In the genomic region with DNA sequence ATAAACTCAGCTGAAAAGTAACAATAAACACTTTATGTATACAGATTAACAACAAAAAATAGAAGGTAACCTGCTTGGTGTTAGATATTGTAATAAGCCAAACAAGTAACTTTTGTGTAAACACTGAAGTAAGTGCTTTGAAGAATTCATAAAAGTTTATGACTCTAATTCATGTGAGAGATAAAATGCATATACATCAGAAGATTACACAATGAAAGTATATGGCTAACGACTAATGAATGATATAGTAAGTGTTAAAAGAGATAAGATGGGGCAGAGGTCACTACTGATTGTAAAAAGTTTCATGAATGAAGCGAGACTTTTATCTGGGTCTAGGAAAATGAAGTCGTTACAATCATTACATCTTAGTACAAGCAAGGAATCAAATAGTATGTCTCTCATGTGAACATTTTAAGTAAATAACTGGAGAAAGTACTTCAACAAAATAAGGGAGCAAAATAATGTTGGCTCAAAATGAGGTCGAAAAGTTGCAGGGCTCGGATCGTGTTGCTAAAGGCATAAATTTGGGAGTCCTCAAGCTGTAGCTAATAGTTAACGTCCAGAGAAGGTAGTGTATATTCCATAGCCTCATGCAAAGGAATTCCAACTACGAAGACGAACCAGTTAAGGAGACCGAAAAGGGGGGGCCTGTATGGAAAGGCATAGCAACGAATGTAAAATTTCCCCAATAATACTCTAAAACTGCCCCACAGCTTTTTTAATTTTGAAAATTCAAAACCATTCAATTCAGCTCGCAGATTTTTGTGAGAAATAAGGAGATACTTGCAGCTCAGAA, we compare ENCODE assay signal across 8 cellular contexts. TPM values are rescaled to one million over a fixed set of nuclear protein-coding genes. Genes with fewer than 3 reads are reported as not detected.
DNase-seq lines count a peak whose midpoint lies in the region; ATAC-seq, FAIRE-seq and TF ChIP-seq lines count a peak whose summit lies in the region.

No MANE protein-coding gene starts in this region.

- no peaks in the 10 kb centered on the region for H3K9me3 Mint-ChIP-seq in IgD-negative memory B cell

- peak overlapping the region; percentile 24 for H3K4ac ChIP-seq in mesendoderm (ENCODE audit: low read depth, low read length)

- no peak overlapping the region for H2BK120ac ChIP-seq in mesendoderm (ENCODE audit: low read depth, low read length)

- H3K27ac ChIP-seq in mesendoderm (ENCODE audit: low read depth, low read length) (peak overlapping the region; percentile 97), aorta (ENCODE audit: low read depth in 1 of 2, low read length in 2 of 2) (peak overlapping the region in 1 of 2 donors; percentile 14)

- WGBS in mesendoderm (ENCODE audit: extremely low coverage, insufficient coverage, low lambda C conversion rate), result no CpG with 5 or more reads among the region's 12 CpGs
- 5 to 6% methylated on average over 12 of the region's 12 CpGs for WGBS in aorta, 2 donors

- FAIRE-seq in bronchial epithelial cell (lab: Jason Lieb, UNC), result no peak

- peak overlapping the region; percentile 90 for H2AK5ac ChIP-seq in mesendoderm (ENCODE audit: low read length)

- peak overlapping the region; percentile 85 for H3K4me2 ChIP-seq in mesendoderm (ENCODE audit: low read length)

- H3K4me1 ChIP-seq in mesendoderm (ENCODE audit: control insufficient read depth, low read depth, low read length) (no peaks in the 10 kb centered on the region), aorta (ENCODE audit: control insufficient read depth in 1 of 2, insufficient read depth in 2 of 2, low read length in 2 of 2) (no peaks in the 10 kb centered on the region)

- H3K23ac ChIP-seq in mesendoderm (ENCODE audit: low read length), result no peak overlapping the region

- H3K79me1 ChIP-seq in mesendoderm (ENCODE audit: low read length), result peaks cover 2% of the 10 kb centered on the region

- no peaks in the 10 kb centered on the region for H3K27me3 Mint-ChIP-seq in IgD-negative memory B cell

- H3K56ac ChIP-seq in mesendoderm (ENCODE audit: low read length), result peak overlapping the region; percentile 99

- H3K36me3 ChIP-seq in bronchial epithelial cell (ENCODE audit: control insufficient read depth, insufficient read depth, low read length), result no peaks in the 10 kb centered on the region
- H3K36me3 ChIP-seq in mesendoderm (ENCODE audit: control insufficient read depth, insufficient read depth, low read length), result no peaks in the 10 kb centered on the region
- peaks cover 0 to 2% of the 10 kb centered on the region in 2 donors for H3K36me3 ChIP-seq in aorta (ENCODE audit: control insufficient read depth in 1 of 2, insufficient read depth in 2 of 2, low read length in 1 of 2)

- no peaks in the 10 kb centered on the region for H3K9me3 ChIP-seq in aorta (ENCODE audit: control insufficient read depth, low read length)

- TF ChIP-seq CTCF in AG09309 (IDR thresholded peaks at IDR 0.05; ENCODE audit: control insufficient read depth, insufficient read depth, low read depth, low read length, missing control alignments), result no peak
- TF ChIP-seq CTCF in bronchial epithelial cell (IDR thresholded peaks at IDR 0.05; ENCODE audit: insufficient read depth, low read length, severe bottlenecking), result no peak

- no peak overlapping the region for H4K8ac ChIP-seq in mesendoderm (ENCODE audit: low read depth, low read length)

- H3K79me2 ChIP-seq in mesendoderm (ENCODE audit: control insufficient read depth, insufficient read depth, low read length), result peaks cover 16% of the 10 kb centered on the region

- peak overlapping the region; percentile 99 to 100 (median 100) for H3K4me3 Mint-ChIP-seq in IgD-negative memory B cell

- H3K18ac ChIP-seq in mesendoderm (ENCODE audit: low read length), result peak overlapping the region; percentile 95

- ATAC-seq in aorta (ENCODE audit: low FRiP score), result no peak
- ATAC-seq in GM18873 (IDR thresholded peaks at IDR 0.05; ENCODE audit: low FRiP score, unreplicated experiment), result no peak

- peaks cover 3% of the 10 kb centered on the region for H3K36me3 Mint-ChIP-seq in IgD-negative memory B cell

- intact Hi-C loops in aorta (cut with DNase I), result loop anchor here in 1 of 2 donors (5.0 to 10.0 kb wide), 2 partner anchors 43 to 155 kb away; a partner anchor contains a TSS

- H2BK5ac ChIP-seq in mesendoderm (ENCODE audit: low read length), result peak overlapping the region; percentile 66

- H3K27ac Mint-ChIP-seq in IgD-negative memory B cell, result peak overlapping the region; percentile 97 to 100 (median 100)

- H3K4me3 ChIP-seq in AG09309 (ENCODE audit: control insufficient read depth, low read depth, low read length) (peak overlapping the region; percentile 78), bronchial epithelial cell (ENCODE audit: low read depth, low read length) (peak overlapping the region; percentile 93), mesendoderm (ENCODE audit: low read length) (peak overlapping the region; percentile 87), aorta (ENCODE audit: low read length in 2 of 2) (peak overlapping the region; percentile 58 to 82)

- no peak overlapping the region for H2BK15ac ChIP-seq in mesendoderm (replicated peaks; ENCODE audit: low read depth)

- DNase-seq in AG09309 (ENCODE audit: low read depth) (no peak), bronchial epithelial cell (ENCODE audit: low read depth) (peak; percentile 20), mesendoderm (peak; percentile 32), aorta (no peak), NCI-H2196 treated with DMSO at 0.1 percent for 48 hours (lab: John Stamatoyannopoulos, UW; ENCODE audit: unreplicated experiment) (no peak), NCI-H146 treated with DMSO at 0.1 percent for 48 hours (lab: John Stamatoyannopoulos, UW; ENCODE audit: unreplicated experiment) (no peak)

- H3K4me1 Mint-ChIP-seq in IgD-negative memory B cell, result peaks cover 22 to 40% (median 32%) of the 10 kb centered on the region in 3 donors

- H4K5ac ChIP-seq in mesendoderm (ENCODE audit: low read length), result no peak overlapping the region

- peak overlapping the region; percentile 96 for H3K9ac ChIP-seq in mesendoderm (ENCODE audit: low read length)

- H3K27me3 ChIP-seq in bronchial epithelial cell (ENCODE audit: control insufficient read depth, insufficient read depth, low read length) (no peaks in the 10 kb centered on the region), mesendoderm (ENCODE audit: insufficient read depth, low read length, poor library complexity) (no peaks in the 10 kb centered on the region), aorta (ENCODE audit: control insufficient read depth in 1 of 2, insufficient read depth in 2 of 2, low read length in 1 of 2) (no peaks in the 10 kb centered on the region)

RNA-seq across cellular contexts. Expression of a gene that starts 1.0 kb away (rescaled TPM):
- polyA plus RNA-seq in IgD-negative memory B cell (147 TPM), aorta (100 to 1,000 TPM in 1 of 2 donors, 10 to 100 TPM in 1; 75.8 to 149 TPM)
- total RNA-seq in bronchial epithelial cell (25.5 and 30.8 TPM in 2 replicates), aorta (10 to 100 TPM; 54.8 to 77.7 TPM)
- 191 TPM for polyA plus RNA-seq in mesendoderm (2013, experiment 1 of 2)
- polyA plus RNA-seq in mesendoderm (2013, experiment 2 of 2), result 190 TPM

Comparison
In these comparisons a context has a peak if more than half of its experiments do, and no peak if none do; other contexts are left out.
1. DNase-seq: peak in bronchial epithelial cell (single experiment) and mesendoderm (single experiment); none in AG09309 (single experiment), aorta (0 of 2), NCI-H2196 treated with DMSO at 0.1 percent for 48 hours (single experiment) and NCI-H146 treated with DMSO at 0.1 percent for 48 hours (single experiment).
2. Peak in every context shown above with its lines, with median percentiles within 50 percentile points of each other: H3K4me3 ChIP-seq.